1 cellular context compared by ENCODE assay signal in the genomic region with DNA sequence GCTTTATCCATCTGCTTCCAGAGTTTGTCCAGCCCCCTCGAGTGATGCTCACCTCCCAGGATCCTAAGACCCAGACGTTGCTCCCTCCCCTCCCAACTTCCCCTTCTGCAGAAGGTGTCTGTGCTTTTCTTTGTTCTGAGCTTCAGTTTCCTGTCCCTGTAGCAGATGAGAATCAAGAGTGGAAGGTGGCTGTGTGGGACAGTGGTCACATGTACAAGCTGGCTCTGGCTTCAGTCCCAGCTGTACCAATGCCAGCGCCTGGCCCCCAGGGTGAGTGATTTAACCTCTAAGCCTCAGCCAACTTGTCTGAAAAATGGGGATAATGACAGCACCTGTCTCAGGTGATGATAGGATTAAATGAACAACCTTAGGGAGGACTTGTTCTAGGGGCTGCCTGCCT.
TF ChIP-seq lines count a peak whose summit lies in the region.

No MANE protein-coding gene starts in this region.

TF ChIP-seq in IMR-90, 13 proteins besides CTCF, POLR2A, EP300 and RAD21 (continued from another document):
- TF ChIP-seq, protein P1, sequence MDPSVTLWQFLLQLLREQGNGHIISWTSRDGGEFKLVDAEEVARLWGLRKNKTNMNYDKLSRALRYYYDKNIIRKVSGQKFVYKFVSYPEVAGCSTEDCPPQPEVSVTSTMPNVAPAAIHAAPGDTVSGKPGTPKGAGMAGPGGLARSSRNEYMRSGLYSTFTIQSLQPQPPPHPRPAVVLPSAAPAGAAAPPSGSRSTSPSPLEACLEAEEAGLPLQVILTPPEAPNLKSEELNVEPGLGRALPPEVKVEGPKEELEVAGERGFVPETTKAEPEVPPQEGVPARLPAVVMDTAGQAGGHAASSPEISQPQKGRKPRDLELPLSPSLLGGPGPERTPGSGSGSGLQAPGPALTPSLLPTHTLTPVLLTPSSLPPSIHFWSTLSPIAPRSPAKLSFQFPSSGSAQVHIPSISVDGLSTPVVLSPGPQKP (IDR thresholded peaks at IDR 0.05; ENCODE audit: borderline replicate concordance, low read depth, low read length) = no peak
TF ChIP-seq in IMR-90: peak in this region for 0.
